1 cellular context compared by ENCODE assay signal in the genomic region with DNA sequence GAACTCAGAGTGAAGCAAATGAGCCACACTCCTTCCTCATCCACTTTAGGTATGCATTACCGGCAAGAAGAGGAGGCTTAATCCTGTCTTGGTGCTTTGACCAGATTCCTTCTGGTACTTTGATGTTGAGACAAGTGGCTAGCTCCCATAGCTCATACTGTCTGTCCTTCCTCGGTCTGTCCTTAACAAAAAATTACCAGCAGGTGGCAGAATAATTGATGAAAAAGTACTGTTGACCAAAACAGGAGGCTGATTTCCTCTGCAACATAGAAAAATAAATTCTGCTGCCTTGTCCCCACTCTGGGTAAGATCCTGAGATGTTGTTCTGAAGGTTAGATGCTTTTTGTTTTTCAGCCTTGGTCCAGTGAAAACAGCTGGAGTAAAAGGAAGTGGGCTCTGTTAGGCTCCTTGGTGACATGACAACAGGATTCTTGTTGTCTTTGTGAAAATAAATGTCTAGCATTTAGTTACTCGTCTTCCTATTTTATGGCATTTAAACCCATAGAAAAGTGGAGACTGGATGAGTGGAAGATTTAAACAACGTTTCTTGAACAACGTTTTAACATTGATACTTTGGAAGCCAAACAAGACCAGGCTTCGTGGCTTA.
TF ChIP-seq lines count a peak whose summit lies in the region.

No MANE protein-coding gene starts in this region.

TF ChIP-seq in liver, 16 proteins besides CTCF, POLR2A, EP300 and RAD21 (continued from another document):
- TF ChIP-seq ZBTB33 (IDR thresholded peaks at IDR 0.05) (no peak), TAF1 (conservative IDR thresholded peaks at IDR 0.05) (no peak), FOXA2 (IDR thresholded peaks at IDR 0.05) (no peak), HNF4A (conservative IDR thresholded peaks at IDR 0.05) (no peak), NR2F2 (IDR thresholded peaks at IDR 0.05) (no peak), SP1 (IDR thresholded peaks at IDR 0.05) (no peak), RXRA (IDR thresholded peaks at IDR 0.05) (no peak), GABPA (IDR thresholded peaks at IDR 0.05 in 1 of 2, conservative IDR thresholded peaks at IDR 0.05 in 1 of 2) (no peak), JUND (IDR thresholded peaks at IDR 0.05) (no peak)
